8 cellular contexts compared by ENCODE assay signal in the genomic region with DNA sequence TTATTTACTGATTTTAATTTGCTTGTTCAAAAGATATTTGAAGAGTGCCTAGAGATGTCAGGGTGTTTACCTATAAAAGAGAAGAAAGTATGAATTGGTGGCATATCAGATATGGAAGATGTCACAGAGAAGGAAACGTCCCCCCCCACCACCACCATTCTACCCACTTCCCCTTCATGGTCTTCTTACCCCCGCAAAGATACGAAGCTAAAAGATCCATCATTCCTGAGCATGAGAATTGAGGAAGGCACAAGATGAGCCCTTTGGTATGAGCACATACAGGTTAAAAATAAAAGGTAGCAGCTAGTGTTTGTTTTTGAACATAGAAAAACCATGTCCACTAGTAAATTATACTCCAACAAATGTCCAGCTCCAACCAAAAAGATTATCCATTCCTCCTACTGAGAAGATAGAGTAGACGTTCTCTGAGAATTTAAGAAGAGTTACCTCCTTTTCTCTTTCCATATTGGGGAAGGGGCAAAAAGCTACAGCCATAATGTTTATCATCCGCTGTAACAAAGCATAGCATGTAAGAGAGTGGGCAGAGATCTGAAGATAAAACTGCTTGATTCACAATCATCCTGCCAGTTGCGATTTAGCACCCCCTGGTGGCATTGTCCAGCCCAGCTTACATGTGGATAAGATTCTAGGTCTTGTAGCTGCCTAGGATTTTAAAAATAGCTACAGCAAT. TPM values are rescaled to one million over a fixed set of nuclear protein-coding genes. Genes with fewer than 3 reads are reported as not detected.
A peak's percentile ranks its signal among the peaks of the same experiment; 100 is the strongest.
DNase-seq lines count a peak whose midpoint lies in the region; ATAC-seq and TF ChIP-seq lines count a peak whose summit lies in the region.

No MANE protein-coding gene starts in this region.

- H3K4me3 ChIP-seq in AG09309 (ENCODE audit: control insufficient read depth, low read depth, low read length) (no peak overlapping the region), SJSA1 (no peak overlapping the region), testis (no peak overlapping the region)

- DNase-seq in AG09309 (ENCODE audit: low read depth) (peak; percentile 60), GM19240 (ENCODE audit: insufficient read length, low spot score) (peak; percentile 35), NAMALWA (ENCODE audit: low spot score) (peak; percentile 89), SJSA1 (ENCODE audit: low read depth in 1 of 2, low spot score in 2 of 2) (peak; percentile 52 to 81), foreskin melanocyte (peak; percentile 55), omental fat pad (ENCODE audit: low spot score) (peak; percentile 90), testis (peak; percentile 85)
- DNase-seq in activated gamma-delta T cell treated with anti-CD3 and anti-CD28 coated beads, Interleukin-2, amount 50 U/mL, for 16 hours (ENCODE audit: low read depth): peak; percentile 84

- ATAC-seq in omental fat pad (ENCODE audit: low FRiP score): peak; percentile 71

- peaks cover 20% of the 10 kb centered on the region for H3K36me3 ChIP-seq in SJSA1
- H3K36me3 ChIP-seq in testis (ENCODE audit: low read depth, missing control alignments): no peaks in the 10 kb centered on the region

- intact Hi-C loops in testis (cut with DNase I; ENCODE audit: low total_unique reads): loop anchor here (10.0 kb wide), 1 partner anchor 484 kb away; no protein-coding TSS in a partner anchor

- TF ChIP-seq CTCF in AG09309 (IDR thresholded peaks at IDR 0.05; ENCODE audit: control insufficient read depth, insufficient read depth, low read depth, low read length, missing control alignments) (peak; percentile 92), omental fat pad (IDR thresholded peaks at IDR 0.05) (peak in 1 of 3 donors; percentile 27), testis (IDR thresholded peaks at IDR 0.05) (peak; percentile 49 to 87 (median 72))

- WGBS in testis, 2 donors: 63 to 66% methylated on average over 6 of the region's 6 CpGs

- H3K27me3 ChIP-seq in SJSA1 (replicated peaks) (no peaks in the 10 kb centered on the region), testis (no peaks in the 10 kb centered on the region)

- no peak overlapping the region for H3K27ac ChIP-seq in SJSA1
- no peak overlapping the region for H3K27ac ChIP-seq in testis

- no peaks in the 10 kb centered on the region for H3K4me1 ChIP-seq in SJSA1 (replicated peaks)
- H3K4me1 ChIP-seq in testis: no peaks in the 10 kb centered on the region

- no peak for TF ChIP-seq POLR2A in testis (IDR thresholded peaks at IDR 0.05)

- no peaks in the 10 kb centered on the region for H3K9me3 ChIP-seq in SJSA1 (replicated peaks)
- no peaks in the 10 kb centered on the region for H3K9me3 ChIP-seq in testis

RNA-seq across cellular contexts. Expression of a gene that starts 29.1 kb away (rescaled TPM):
- total RNA-seq in SJSA1 (2014; rRNA removed; shearing (Covaris generic)): 29.5 and 35.9 TPM in 2 replicates
- 10 to 100 TPM; 25.9 to 47.8 (median 33.8) TPM for total RNA-seq in omental fat pad
- 10 to 100 TPM; 33.8 to 36.1 TPM for total RNA-seq in testis
- polyA plus RNA-seq in testis (ENCODE audit: insufficient read depth, low read depth, low replicate concordance): 53.1 TPM

RNA-seq across cellular contexts. Expression of a gene that starts 44.6 kb away (rescaled TPM):
- 27.0 and 29.8 TPM in 2 replicates for total RNA-seq in SJSA1 (2014; rRNA removed; shearing (Covaris generic))
- total RNA-seq in omental fat pad (10 to 100 TPM; 11.2 to 32.5 (median 15.9) TPM), testis (10 to 100 TPM; 36.2 to 57.9 TPM)
- 95.2 TPM for polyA plus RNA-seq in testis (ENCODE audit: insufficient read depth, low read depth, low replicate concordance)

RNA-seq across cellular contexts. Expression of a gene that starts 58.9 kb away (rescaled TPM):
- 40.1 and 47.6 TPM in 2 replicates for total RNA-seq in SJSA1 (2014; rRNA removed; shearing (Covaris generic))
- 10 to 100 TPM in 2 of 4 donors, 1 to 10 TPM in 2; 8.1 to 31.6 (median 13.8) TPM for total RNA-seq in omental fat pad
- total RNA-seq in testis: 1 to 10 TPM; 5.7 to 8.1 TPM
- 17.3 TPM for polyA plus RNA-seq in testis (ENCODE audit: insufficient read depth, low read depth, low replicate concordance)

Comparison
In these comparisons a context has a peak if more than half of its experiments do, and no peak if none do; other contexts are left out.
1. DNase-seq: peak in every context shown above with its lines; median percentile 90 in omental fat pad; 89 in NAMALWA; 85 in testis; 84 in activated gamma-delta T cell treated with anti-CD3 and anti-CD28 coated beads, Interleukin-2, amount 50 U/mL, for 16 hours; 66 in SJSA1; 60 in AG09309; 55 in foreskin melanocyte; 35 in GM19240.